13 cellular contexts compared by ENCODE assay signal in genomic region chr15:29670945-29671307, GRCh38.
DNase-seq lines count a peak whose midpoint lies in the region.
"Had no signal": no experiment of that assay in that cellular context is flagged by ENCODE, and none has a peak within 500 bp of the region (broad histone marks: within the 10 kb centered on the region; RNA-seq: fewer than 3 reads in every experiment).

No MANE protein-coding gene starts in this region.

- H3K27ac ChIP-seq in caudate nucleus (ENCODE audit: low read depth, low read length), result no peak overlapping the region
- H3K27ac ChIP-seq: SK-N-MC had no signal

- DNase-seq in HK-2 (ENCODE audit: unreplicated experiment), result peak; percentile 75
- peak; percentile 94 for DNase-seq in astrocyte of the hippocampus (ENCODE audit: low read depth, low spot score)
- DNase-seq in kidney glomerular epithelial cell (lab: John Stamatoyannopoulos, UW), result peak; percentile 96
- peak; percentile 76 for DNase-seq in stromal cell of bone marrow (ENCODE audit: low read depth)
- DNase-seq in caudate nucleus (lab: John Stamatoyannopoulos, UW), result no peak
- DNase-seq in activated CD8-positive, alpha-beta memory T cell treated with anti-CD3 and anti-CD28 coated beads, Interleukin-2, amount 50 U/mL, for 4 hours, result no peak
- DNase-seq in NCI-H2081 treated with DMSO at 0.1 percent for 48 hours (lab: John Stamatoyannopoulos, UW), result no peak
- no peak for DNase-seq in globus pallidus (ENCODE audit: low spot score)
- DNase-seq: cortex of kidney; left ventricle myocardium superior; NCI-H187; stimulated activated CD4-positive, alpha-beta T cell treated with anti-CD3 and anti-CD28 coated beads, Interleukin-1b, Interleukin-23, amount 100 ng/mL, for 48 hours had no signal

Comparison
In these comparisons a context has a peak if more than half of its experiments do, and no peak if none do; other contexts are left out.
1. DNase-seq: peak in HK-2 (single experiment), astrocyte of the hippocampus (single experiment), kidney glomerular epithelial cell (single experiment) and stromal cell of bone marrow (single experiment); none in caudate nucleus (0 of 61), activated CD8-positive, alpha-beta memory T cell treated with anti-CD3 and anti-CD28 coated beads, Interleukin-2, amount 50 U/mL, for 4 hours (single experiment), NCI-H2081 treated with DMSO at 0.1 percent for 48 hours (single experiment) and globus pallidus (single experiment).